23 cellular contexts compared by ENCODE assay signal in genomic region chr2:105181282-105181681, GRCh38.
"Had no signal": no experiment of that assay in that cellular context is flagged by ENCODE, and none has a peak within 500 bp of the region (broad histone marks: within the 10 kb centered on the region; RNA-seq: fewer than 3 reads in every experiment).

No MANE protein-coding gene starts in this region.

- ATAC-seq: naive thymus-derived CD8-positive, alpha-beta T cell had no signal

- H3K27me3 ChIP-seq: dorsolateral prefrontal cortex, right atrium auricular region, upper lobe of left lung, vagina had no signal

- H3K36me3 ChIP-seq: right atrium auricular region, thoracic aorta, upper lobe of left lung, vagina had no signal

- H3K27ac ChIP-seq: coronary artery, dorsolateral prefrontal cortex, right atrium auricular region, thoracic aorta, upper lobe of left lung, vagina, VCaP had no signal

- DNase-seq: activated CD4-positive, alpha-beta T cell treated with anti-CD3 and anti-CD28 coated beads for 4 hours; activated CD4-positive, alpha-beta T cell treated with anti-CD3 and anti-CD28 coated beads, Interleukin-2, amount 50 U/mL, for 4 hours; activated naive CD4-positive, alpha-beta T cell; activated T-cell treated with anti-CD3 and anti-CD28 coated beads for 4 hours; activated T-cell treated with anti-CD3 and anti-CD28 coated beads, Interleukin-2, amount 50 U/mL, for 72 hours; cerebellar nuclear complex; effector memory CD4-positive, alpha-beta T cell; erythroblast; foreskin fibroblast; head of caudate nucleus; hippocampal formation; kidney; midbrain; naive thymus-derived CD8-positive, alpha-beta T cell; stimulated activated CD4-positive, alpha-beta T cell treated with anti-CD3 and anti-CD28 coated beads, Interleukin-4, amount 100 ng/mL, for 1 hour; stimulated activated naive CD8-positive, alpha-beta T cell treated with anti-CD3 and anti-CD28 coated beads, Interleukin-15, Interleukin-2, amounts not matched to agents 100 U/mL and 50 U/mL, for 24 hours had no signal

- H3K9me3 ChIP-seq: right atrium auricular region, thoracic aorta, upper lobe of left lung, vagina had no signal

- H3K4me1 ChIP-seq: right atrium auricular region, vagina had no signal

- H3K4me3 ChIP-seq: coronary artery, dorsolateral prefrontal cortex, right atrium auricular region, thoracic aorta, upper lobe of left lung, vagina had no signal
